8 cellular contexts compared by ENCODE assay signal in genomic region chr16:81008151-81008789, GRCh38. TPM values are rescaled to one million over a fixed set of nuclear protein-coding genes. Genes with fewer than 3 reads are reported as not detected.
DNase-seq lines count a peak whose midpoint lies in the region; ATAC-seq, FAIRE-seq and TF ChIP-seq lines count a peak whose summit lies in the region.

No MANE protein-coding gene starts in this region.

- ATAC-seq in natural killer cell (no peak), HG03025 (IDR thresholded peaks at IDR 0.05; ENCODE audit: low FRiP score, unreplicated experiment) (no peak), HG02981 (IDR thresholded peaks at IDR 0.05; ENCODE audit: unreplicated experiment) (no peak)

- no peak for TF ChIP-seq CTCF in AG09309 (IDR thresholded peaks at IDR 0.05; ENCODE audit: control insufficient read depth, insufficient read depth, low read depth, low read length, missing control alignments)
- TF ChIP-seq CTCF in LNCaP clone FGC (IDR thresholded peaks at IDR 0.05; ENCODE audit: control insufficient read depth, extremely low read depth, insufficient read depth), result no peak
- no peak for TF ChIP-seq CTCF in natural killer cell (IDR thresholded peaks at IDR 0.05)

- intact Hi-C loops in dendritic cell treated with granulocyte-macrophage colony-stimulating factor and Interleukin-4, amounts not matched to agents 40 ng/mL and 50 ng/mL, for 4 days (cut with micrococcal nuclease), result loop anchor here (10.0 kb wide), 1 partner anchor 307 kb away; the partner anchor contains the start of gene GAN
- intact Hi-C loops in natural killer cell (cut with micrococcal nuclease), result loop anchor here (5.0 kb wide), 1 partner anchor 89 kb away; the partner anchor contains the start of gene GCSH

- peaks cover 35% of the 10 kb centered on the region for H3K4me1 Mint-ChIP-seq in dendritic cell treated with granulocyte-macrophage colony-stimulating factor and Interleukin-4, amounts not matched to agents 40 ng/mL and 50 ng/mL, for 4 days (ENCODE audit: low read depth)
- peaks cover 29 to 36% of the 10 kb centered on the region in 2 donors for H3K4me1 Mint-ChIP-seq in natural killer cell

- H3K9me3 Mint-ChIP-seq in dendritic cell treated with granulocyte-macrophage colony-stimulating factor and Interleukin-4, amounts not matched to agents 40 ng/mL and 50 ng/mL, for 4 days, result no peaks in the 10 kb centered on the region
- no peaks in the 10 kb centered on the region for H3K9me3 Mint-ChIP-seq in natural killer cell

- peak overlapping the region; percentile 94 for H3K4me3 ChIP-seq in AG09309 (ENCODE audit: control insufficient read depth, low read depth, low read length)
- H3K4me3 ChIP-seq in LNCaP clone FGC (ENCODE audit: low read depth, low read length), result peak overlapping the region; percentile 71

- no peak for DNase-seq in AG09309 (ENCODE audit: low read depth)
- no peak for DNase-seq in LNCaP clone FGC (ENCODE audit: low read depth)
- DNase-seq in natural killer cell, result no peak
- DNase-seq in stimulated activated CD4-positive, alpha-beta T cell treated with anti-CD3 and anti-CD28 coated beads, Interleukin-2, amount 100 ng/mL, for 24 hours, result no peak
- DNase-seq in HTR-8/SVneo (ENCODE audit: insufficient read length, low spot score), result no peak

- H3K4me3 Mint-ChIP-seq in dendritic cell treated with granulocyte-macrophage colony-stimulating factor and Interleukin-4, amounts not matched to agents 40 ng/mL and 50 ng/mL, for 4 days, result peak overlapping the region; percentile 96
- peak overlapping the region; percentile 99 for H3K4me3 Mint-ChIP-seq in natural killer cell

- peak overlapping the region; percentile 99 for H3K27ac Mint-ChIP-seq in dendritic cell treated with granulocyte-macrophage colony-stimulating factor and Interleukin-4, amounts not matched to agents 40 ng/mL and 50 ng/mL, for 4 days
- peak overlapping the region; percentile 97 to 99 for H3K27ac Mint-ChIP-seq in natural killer cell

- peaks cover 29% of the 10 kb centered on the region for H3K36me3 Mint-ChIP-seq in dendritic cell treated with granulocyte-macrophage colony-stimulating factor and Interleukin-4, amounts not matched to agents 40 ng/mL and 50 ng/mL, for 4 days (ENCODE audit: low read depth)
- H3K36me3 Mint-ChIP-seq in natural killer cell, result no peaks in the 10 kb centered on the region

- no peaks in the 10 kb centered on the region for H3K27me3 Mint-ChIP-seq in dendritic cell treated with granulocyte-macrophage colony-stimulating factor and Interleukin-4, amounts not matched to agents 40 ng/mL and 50 ng/mL, for 4 days
- H3K27me3 Mint-ChIP-seq in natural killer cell (ENCODE audit: low read depth in 2 of 2), result no peaks in the 10 kb centered on the region

- FAIRE-seq in HTR-8/SVneo (lab: Jason Lieb, UNC), result no peak

RNA-seq across cellular contexts. Expression of gene CENPN, which starts 1.3 kb away (rescaled TPM):
- 10 to 100 TPM in 1 of 3 donors, 1 to 10 TPM in 2; 6.6 to 11.6 (median 9.0) TPM for total RNA-seq in natural killer cell

RNA-seq across cellular contexts. Expression of gene CMC2, which starts 1.6 kb away (rescaled TPM):
- 10 to 100 TPM; 52.3 to 63.5 (median 63.2) TPM for total RNA-seq in natural killer cell

RNA-seq across cellular contexts. Expression of gene ATMIN, which starts 27.4 kb away (rescaled TPM):
- 10 to 100 TPM; 35.3 to 51.8 (median 39.9) TPM for total RNA-seq in natural killer cell
